8 cellular contexts compared by ENCODE assay signal in the genomic region with DNA sequence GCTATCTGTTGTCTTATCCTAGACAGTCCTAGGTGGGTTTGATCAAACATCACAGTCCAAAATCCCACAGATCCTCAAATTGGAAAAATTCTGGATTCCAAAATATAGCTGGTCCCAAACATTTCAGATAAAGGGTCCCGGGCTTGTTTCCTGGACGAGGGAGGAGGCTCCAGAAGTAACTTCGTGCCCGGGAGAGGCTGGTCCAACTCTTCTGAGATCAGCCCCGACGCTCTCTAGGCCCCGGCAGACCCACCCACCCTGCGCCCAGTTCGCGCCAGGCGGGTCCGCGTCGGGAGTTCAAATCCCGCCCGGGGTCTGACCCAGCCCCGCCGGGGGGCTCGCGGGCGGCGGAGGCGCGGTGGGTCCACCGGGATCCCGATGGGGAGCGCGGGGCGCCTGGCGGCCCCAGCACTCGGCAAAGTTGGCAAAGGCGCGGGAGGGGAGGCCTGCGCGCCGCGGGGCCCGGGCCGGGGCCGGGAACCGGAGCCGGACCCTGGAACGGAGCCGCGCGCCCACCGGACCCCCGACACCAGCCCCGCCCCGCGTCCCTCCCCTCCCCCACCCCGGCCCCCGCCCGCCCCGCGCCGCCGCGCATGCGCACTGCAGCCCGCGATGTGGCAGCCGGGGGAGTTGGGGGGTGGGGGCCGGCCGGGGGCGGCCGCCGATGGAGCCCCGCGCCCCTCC. TPM values are rescaled to one million over a fixed set of nuclear protein-coding genes. Genes with fewer than 3 reads are reported as not detected.
DNase-seq lines count a peak whose midpoint lies in the region; ATAC-seq and TF ChIP-seq lines count a peak whose summit lies in the region.

No MANE protein-coding gene starts in this region.

- H3K27ac Mint-ChIP-seq in central memory CD8-positive, alpha-beta T cell (ENCODE audit: low read depth): peak overlapping the region; percentile 66
- peak overlapping the region; percentile 24 for H3K27ac Mint-ChIP-seq in stimulated activated memory B cell treated with anti-CD40 and anti-IgM and Interleukin-4, amounts not matched to agents 10 μg/mL and 1 μg/mL and 100 μg/mL, for 72 hours

- H3K4me3 Mint-ChIP-seq in central memory CD8-positive, alpha-beta T cell: peak overlapping the region; percentile 78
- H3K4me3 Mint-ChIP-seq in stimulated activated memory B cell treated with anti-CD40 and anti-IgM and Interleukin-4, amounts not matched to agents 10 μg/mL and 1 μg/mL and 100 μg/mL, for 72 hours: peak overlapping the region; percentile 70

- H3K36me3 ChIP-seq in SU-DHL-6 (ENCODE audit: low read length) (no peaks in the 10 kb centered on the region), lower lobe of right lung (peaks cover 2% of the 10 kb centered on the region)

- H3K9ac ChIP-seq in SU-DHL-6 (ENCODE audit: low read length): peak overlapping the region; percentile 88

- peaks cover 38% of the 10 kb centered on the region for H3K4me1 ChIP-seq in lower lobe of right lung

- peaks cover 4% of the 10 kb centered on the region; the same call in 1 of the 2 replicates for H3F3A ChIP-seq in SU-DHL-6 (ENCODE audit: insufficient read depth)

- peaks cover 15% of the 10 kb centered on the region for H3K27me3 Mint-ChIP-seq in central memory CD8-positive, alpha-beta T cell
- H3K27me3 Mint-ChIP-seq in stimulated activated memory B cell treated with anti-CD40 and anti-IgM and Interleukin-4, amounts not matched to agents 10 μg/mL and 1 μg/mL and 100 μg/mL, for 72 hours: peaks cover 8% of the 10 kb centered on the region

- H3K4me2 ChIP-seq in SU-DHL-6 (ENCODE audit: low read depth, low read length, poor library complexity, severe bottlenecking): peak overlapping the region; percentile 89

- H3K27me3 ChIP-seq in SU-DHL-6 (ENCODE audit: low read length) (no peaks in the 10 kb centered on the region), lower lobe of right lung (ENCODE audit: low read depth) (no peaks in the 10 kb centered on the region)

- H3K9me3 ChIP-seq in SU-DHL-6 (ENCODE audit: insufficient read depth, low read length) (no peaks in the 10 kb centered on the region), lower lobe of right lung (no peaks in the 10 kb centered on the region)

- H2AFZ ChIP-seq in SU-DHL-6 (ENCODE audit: low read depth, low read length, severe bottlenecking): peak overlapping the region; percentile 82

- no peaks in the 10 kb centered on the region for H3K9me3 Mint-ChIP-seq in central memory CD8-positive, alpha-beta T cell
- H3K9me3 Mint-ChIP-seq in stimulated activated memory B cell treated with anti-CD40 and anti-IgM and Interleukin-4, amounts not matched to agents 10 μg/mL and 1 μg/mL and 100 μg/mL, for 72 hours: peaks cover 3% of the 10 kb centered on the region

- TF ChIP-seq CTCF in SU-DHL-6 (IDR thresholded peaks at IDR 0.05; ENCODE audit: insufficient read depth, low read length, poor library complexity, severe bottlenecking) (no peak), lower lobe of right lung (IDR thresholded peaks at IDR 0.05) (no peak)

- peak overlapping the region; percentile 84 for H3K4me3 ChIP-seq in SU-DHL-6 (ENCODE audit: insufficient read depth, low read length, poor library complexity, severe bottlenecking)
- peak overlapping the region; percentile 84 for H3K4me3 ChIP-seq in lower lobe of right lung

- intact Hi-C loops in lower lobe of right lung (cut with DNase I): no loop called here

- peak; percentile 25 to 31 for ATAC-seq in activated CD4-positive, CD25-positive, alpha-beta regulatory T cell treated with anti-CD3 and anti-CD28 coated beads, Interleukin-2, amount 50 U/mL, for 24 hours
- peak; percentile 24 for ATAC-seq in HG02870 (IDR thresholded peaks at IDR 0.05; ENCODE audit: unreplicated experiment)
- peak; percentile 33 for ATAC-seq in central memory CD8-positive, alpha-beta T cell (replicated peaks; ENCODE audit: extremely low read depth, poor library complexity, severe bottlenecking)
- peak; percentile 13 to 28 for ATAC-seq in lower lobe of right lung
- ATAC-seq in stimulated activated memory B cell treated with anti-CD40 and anti-IgM and Interleukin-4, amounts not matched to agents 10 μg/mL and 1 μg/mL and 100 μg/mL, for 72 hours: peak; percentile 68

- H3K36me3 Mint-ChIP-seq in central memory CD8-positive, alpha-beta T cell (ENCODE audit: insufficient read depth): peaks cover 8% of the 10 kb centered on the region
- peaks cover 16% of the 10 kb centered on the region for H3K36me3 Mint-ChIP-seq in stimulated activated memory B cell treated with anti-CD40 and anti-IgM and Interleukin-4, amounts not matched to agents 10 μg/mL and 1 μg/mL and 100 μg/mL, for 72 hours

- peaks cover 53% of the 10 kb centered on the region for H3K4me1 Mint-ChIP-seq in central memory CD8-positive, alpha-beta T cell
- peaks cover 55% of the 10 kb centered on the region for H3K4me1 Mint-ChIP-seq in stimulated activated memory B cell treated with anti-CD40 and anti-IgM and Interleukin-4, amounts not matched to agents 10 μg/mL and 1 μg/mL and 100 μg/mL, for 72 hours

- H3K27ac ChIP-seq in SU-DHL-6 (ENCODE audit: low read depth, low read length): 0 out of 2 replicates have a peak overlapping the region, but pooled peaks have one; percentile 10
- peak overlapping the region; percentile 82 for H3K27ac ChIP-seq in lower lobe of right lung

- H4K20me1 ChIP-seq in SU-DHL-6 (ENCODE audit: low read depth, low read length): no peaks in the 10 kb centered on the region; the same call in 1 of the 2 replicates

- peaks cover 51% of the 10 kb centered on the region for H3K79me2 ChIP-seq in SU-DHL-6 (ENCODE audit: insufficient read depth, low read length)

- no peaks in the 10 kb centered on the region for H3K9me2 ChIP-seq in SU-DHL-6 (replicated peaks; ENCODE audit: insufficient read depth, low read length)

- DNase-seq in activated CD4-positive, CD25-positive, alpha-beta regulatory T cell treated with anti-CD3 and anti-CD28 coated beads, Interleukin-2, amount 50 U/mL, for 72 hours: no peak
- no peak for DNase-seq in central memory CD8-positive, alpha-beta T cell (ENCODE audit: low spot score in 2 of 2)
- no peak for DNase-seq in lower lobe of right lung
- DNase-seq in SHP77 treated with DMSO at 0.1 percent for 48 hours (lab: John Stamatoyannopoulos, UW): no peak

RNA-seq across cellular contexts. Expression of gene MIER2, which starts 0.5 kb away (rescaled TPM):
- 39.4 TPM for total RNA-seq in lower lobe of right lung

RNA-seq across cellular contexts. Expression of gene PLPP2, which starts 52.9 kb away (rescaled TPM):
- total RNA-seq in lower lobe of right lung: 11.7 TPM
